Comparison of ENCODE assay signal across 17 cellular contexts in genomic region chr12:1918875-1919236, GRCh38. TPM values are rescaled to one million over a fixed set of nuclear protein-coding genes. Genes with fewer than 3 reads are reported as not detected.
DNase-seq lines count a peak whose midpoint lies in the region; FAIRE-seq and TF ChIP-seq lines count a peak whose summit lies in the region.
"Had no signal": no experiment of that assay in that cellular context is flagged by ENCODE, and none has a peak within 500 bp of the region (broad histone marks: within the 10 kb centered on the region; RNA-seq: fewer than 3 reads in every experiment).

No MANE protein-coding gene starts in this region.

- no peaks in the 10 kb centered on the region for H3K9me3 ChIP-seq in neural progenitor cell (ENCODE audit: low read depth)
- H3K9me3 ChIP-seq in tibial artery = no peaks in the 10 kb centered on the region
- H3K9me3 ChIP-seq: MG63, mucosa of descending colon, pancreas, thyroid gland had no signal

- peaks cover 64% of the 10 kb centered on the region for H3K4me1 Mint-ChIP-seq in dendritic cell treated with granulocyte-macrophage colony-stimulating factor and Interleukin-4, amounts not matched to agents 40 ng/mL and 50 ng/mL, for 4 days (ENCODE audit: low read depth)
- H3K4me1 Mint-ChIP-seq in neural progenitor cell = peaks cover 58% of the 10 kb centered on the region

- no peak for TF ChIP-seq POLR2A in H54 (IDR thresholded peaks at IDR 0.05; ENCODE audit: low read depth, low read length)

- peak; percentile 38 for DNase-seq in activated CD8-positive, alpha-beta memory T cell treated with anti-CD3 and anti-CD28 coated beads for 24 hours
- no peak for DNase-seq in activated CD8-positive, alpha-beta memory T cell treated with anti-CD3 and anti-CD28 coated beads, Interleukin-2, amount 50 U/mL, for 48 hours
- no peak for DNase-seq in neural progenitor cell (ENCODE audit: low spot score)
- DNase-seq in tibial artery = peak in 1 of 2 donors; percentile 41
- no peak for DNase-seq in H54 (ENCODE audit: insufficient read length, low spot score)
- no peak for DNase-seq in NAMALWA (ENCODE audit: low spot score)
- DNase-seq in GM13977 (ENCODE audit: low spot score) = no peak
- DNase-seq: activated T-cell treated with anti-CD3 and anti-CD28 coated beads, Interleukin-2, amount 50 U/mL, for 72 hours; cerebellar nuclear complex; MG63; mucosa of descending colon; NCI-H2081 treated with DMSO at 0.1 percent for 48 hours; thyroid gland had no signal

- peaks cover 39% of the 10 kb centered on the region for H3K4me1 ChIP-seq in neural progenitor cell
- peaks cover 0 to 15% (median 5%) of the 10 kb centered on the region in 4 donors for H3K4me1 ChIP-seq in tibial artery
- H3K4me1 ChIP-seq: pancreas had no signal

- no peaks in the 10 kb centered on the region for H3K79me2 ChIP-seq in neural progenitor cell (ENCODE audit: low read depth)

- H3K9me3 Mint-ChIP-seq in dendritic cell treated with granulocyte-macrophage colony-stimulating factor and Interleukin-4, amounts not matched to agents 40 ng/mL and 50 ng/mL, for 4 days = no peaks in the 10 kb centered on the region
- no peaks in the 10 kb centered on the region for H3K9me3 Mint-ChIP-seq in neural progenitor cell
- H3K9me3 Mint-ChIP-seq: activated T-cell treated with anti-CD3 and anti-CD28 coated beads, Interleukin-2, amount 50 U/mL, for 72 hours; T-helper 1 cell treated with Interleukin-12 subunit alpha and Interleukin-12 subunit beta and Interleukin-4 antibody, amounts not matched to agents 30 μg/mL and 1 μg/mL, for 36 hours had no signal

- H3K27me3 ChIP-seq in neural progenitor cell = no peaks in the 10 kb centered on the region
- H3K27me3 ChIP-seq in tibial artery = no peaks in the 10 kb centered on the region
- H3K27me3 ChIP-seq: MG63, pancreas, thyroid gland had no signal

- no peaks in the 10 kb centered on the region for H4K20me1 ChIP-seq in neural progenitor cell (ENCODE audit: low read depth)

- peaks cover 10% of the 10 kb centered on the region for H3K27me3 Mint-ChIP-seq in dendritic cell treated with granulocyte-macrophage colony-stimulating factor and Interleukin-4, amounts not matched to agents 40 ng/mL and 50 ng/mL, for 4 days
- H3K27me3 Mint-ChIP-seq in neural progenitor cell (ENCODE audit: insufficient read depth, low read depth) = peaks cover 22% of the 10 kb centered on the region

- no peak for TF ChIP-seq CTCF in neural progenitor cell (IDR thresholded peaks at IDR 0.05)
- no peak for TF ChIP-seq CTCF in tibial artery (IDR thresholded peaks at IDR 0.05)
- TF ChIP-seq CTCF in GM13977 (IDR thresholded peaks at IDR 0.05; ENCODE audit: extremely low read depth, insufficient read depth, missing control alignments) = no peak

- no peak overlapping the region for H3K27ac ChIP-seq in neural progenitor cell
- no peak overlapping the region for H3K27ac ChIP-seq in tibial artery
- H3K27ac ChIP-seq: thyroid gland had no signal

- H3K4me3 ChIP-seq in neural progenitor cell (no peak overlapping the region), tibial artery (peak overlapping the region; percentile 14 to 26)
- H3K4me3 ChIP-seq: MG63, mucosa of descending colon, thyroid gland had no signal

- peak overlapping the region; percentile 90 for H3K4me3 Mint-ChIP-seq in dendritic cell treated with granulocyte-macrophage colony-stimulating factor and Interleukin-4, amounts not matched to agents 40 ng/mL and 50 ng/mL, for 4 days
- H3K4me3 Mint-ChIP-seq in neural progenitor cell = no peak overlapping the region
- H3K4me3 Mint-ChIP-seq: activated T-cell treated with anti-CD3 and anti-CD28 coated beads, Interleukin-2, amount 50 U/mL, for 72 hours; T-helper 1 cell treated with Interleukin-12 subunit alpha and Interleukin-12 subunit beta and Interleukin-4 antibody, amounts not matched to agents 30 μg/mL and 1 μg/mL, for 36 hours had no signal

- peak overlapping the region; percentile 72 for H3K4me2 ChIP-seq in neural progenitor cell

- no peak overlapping the region for H3K9ac ChIP-seq in neural progenitor cell

- intact Hi-C loops in dendritic cell treated with granulocyte-macrophage colony-stimulating factor and Interleukin-4, amounts not matched to agents 40 ng/mL and 50 ng/mL, for 4 days (cut with micrococcal nuclease) = loop anchor here (5.0 kb wide), 1 partner anchor 107 kb away; no protein-coding TSS in a partner anchor
- intact Hi-C loops in tibial artery (cut with DNase I; ENCODE audit: low total_unique reads) = loop anchor here (10.0 kb wide), 1 partner anchor 104 kb away; no protein-coding TSS in a partner anchor

- no peak for FAIRE-seq in H54 (lab: Jason Lieb, UNC)
- FAIRE-seq: pancreas had no signal

- peaks cover 20% of the 10 kb centered on the region for H3F3A ChIP-seq in neural progenitor cell (ENCODE audit: low read depth)

- in situ Hi-C loops in GM13977 (cut with MboI; ENCODE audit: low pct_unique_long_range_greater_than_20kb, low sequenced_read_pairs, unreplicated experiment) = no loop called here

- H3K36me3 ChIP-seq in neural progenitor cell = no peaks in the 10 kb centered on the region
- no peaks in the 10 kb centered on the region for H3K36me3 ChIP-seq in tibial artery
- H3K36me3 ChIP-seq: MG63, pancreas, thyroid gland had no signal

- H3K27ac Mint-ChIP-seq in dendritic cell treated with granulocyte-macrophage colony-stimulating factor and Interleukin-4, amounts not matched to agents 40 ng/mL and 50 ng/mL, for 4 days = peak overlapping the region; percentile 94
- peak overlapping the region; percentile 61 for H3K27ac Mint-ChIP-seq in neural progenitor cell
- H3K27ac Mint-ChIP-seq: activated T-cell treated with anti-CD3 and anti-CD28 coated beads, Interleukin-2, amount 50 U/mL, for 72 hours; T-helper 1 cell treated with Interleukin-12 subunit alpha and Interleukin-12 subunit beta and Interleukin-4 antibody, amounts not matched to agents 30 μg/mL and 1 μg/mL, for 36 hours had no signal

- H2AFZ ChIP-seq in neural progenitor cell (replicated peaks) = no peak overlapping the region

- peaks cover 13% of the 10 kb centered on the region for H3K36me3 Mint-ChIP-seq in dendritic cell treated with granulocyte-macrophage colony-stimulating factor and Interleukin-4, amounts not matched to agents 40 ng/mL and 50 ng/mL, for 4 days (ENCODE audit: low read depth)
- H3K36me3 Mint-ChIP-seq in neural progenitor cell = peaks cover 2% of the 10 kb centered on the region

RNA-seq across cellular contexts. Expression of gene CACNA2D4, which starts 0.4 kb away (rescaled TPM):
- 3.0 and 8.5 TPM in 2 replicates for total RNA-seq in neural progenitor cell (ENCODE audit: low replicate concordance)
- total RNA-seq: G401 had no signal
